In genomic region chr16:66342294-66342900, GRCh38 we compare ENCODE assay signal across 8 cellular contexts.
DNase-seq lines count a peak whose midpoint lies in the region; ATAC-seq and TF ChIP-seq lines count a peak whose summit lies in the region.

No MANE protein-coding gene starts in this region.

- ATAC-seq in GM21515 (IDR thresholded peaks at IDR 0.05; ENCODE audit: unreplicated experiment), result no peak

- TF ChIP-seq CTCF in VCaP (conservative IDR thresholded peaks at IDR 0.05), result peak; percentile 62

- no peak overlapping the region for H3K27ac ChIP-seq in VCaP

- DNase-seq in AG08396 (ENCODE audit: low spot score) (peak; percentile 54), GM19238 (ENCODE audit: insufficient read length, low spot score) (peak; percentile 30), islet precursor cell (peak; percentile 77), GM19240 (ENCODE audit: insufficient read length, low spot score) (no peak), NCI-H2107 (lab: John Stamatoyannopoulos, UW) (no peak), midbrain (lab: John Stamatoyannopoulos, UW) (no peak)

Comparison
In these comparisons a context has a peak if more than half of its experiments do, and no peak if none do; other contexts are left out.
1. DNase-seq: peak in AG08396 (single experiment), GM19238 (single experiment) and islet precursor cell (single experiment); none in GM19240 (single experiment), NCI-H2107 (single experiment) and midbrain (single experiment).